In genomic region chr3:158110658-158111018, GRCh38 we compare ENCODE assay signal across 1 cellular context.
TF ChIP-seq lines count a peak whose summit lies in the region.

No MANE protein-coding gene starts in this region.

TF ChIP-seq in K562, 482 proteins besides CTCF, POLR2A, EP300 and RAD21 (continued from another document):
- 0 out of 2 replicates have a peak, but pooled peaks have one; percentile 5 for TF ChIP-seq CEBPB (tag; IDR thresholded peaks at IDR 0.05)
- TF ChIP-seq CHAMP1 (IDR thresholded peaks at IDR 0.05): 0 out of 2 replicates have a peak, but pooled peaks have one; percentile 6
- no peak for TF ChIP-seq SFPQ (IDR thresholded peaks at IDR 0.05; ENCODE audit: low read depth, low read length)
- peak; percentile 94 to 97 for TF ChIP-seq FOXK2 (conservative IDR thresholded peaks at IDR 0.05 in 1 of 2, IDR thresholded peaks at IDR 0.05 in 1 of 2; ENCODE audit: low read depth in 2 of 2)
- no peak for TF ChIP-seq ZNF407 (IDR thresholded peaks at IDR 0.05; ENCODE audit: low read depth)
- TF ChIP-seq SRSF9 (IDR thresholded peaks at IDR 0.05; ENCODE audit: borderline replicate concordance, low read depth, low read length): no peak
- TF ChIP-seq FOXA3 (CRISPR knock-in tag; conservative IDR thresholded peaks at IDR 0.05 in 1 of 2, IDR thresholded peaks at IDR 0.05 in 1 of 2): peak; percentile 64 to 86
- no peak for TF ChIP-seq BCL6 (CRISPR knock-in tag; IDR thresholded peaks at IDR 0.05)
- peak; percentile 74 to 76 for TF ChIP-seq MNT (conservative IDR thresholded peaks at IDR 0.05)
